26 cellular contexts compared by ENCODE assay signal in the genomic region with DNA sequence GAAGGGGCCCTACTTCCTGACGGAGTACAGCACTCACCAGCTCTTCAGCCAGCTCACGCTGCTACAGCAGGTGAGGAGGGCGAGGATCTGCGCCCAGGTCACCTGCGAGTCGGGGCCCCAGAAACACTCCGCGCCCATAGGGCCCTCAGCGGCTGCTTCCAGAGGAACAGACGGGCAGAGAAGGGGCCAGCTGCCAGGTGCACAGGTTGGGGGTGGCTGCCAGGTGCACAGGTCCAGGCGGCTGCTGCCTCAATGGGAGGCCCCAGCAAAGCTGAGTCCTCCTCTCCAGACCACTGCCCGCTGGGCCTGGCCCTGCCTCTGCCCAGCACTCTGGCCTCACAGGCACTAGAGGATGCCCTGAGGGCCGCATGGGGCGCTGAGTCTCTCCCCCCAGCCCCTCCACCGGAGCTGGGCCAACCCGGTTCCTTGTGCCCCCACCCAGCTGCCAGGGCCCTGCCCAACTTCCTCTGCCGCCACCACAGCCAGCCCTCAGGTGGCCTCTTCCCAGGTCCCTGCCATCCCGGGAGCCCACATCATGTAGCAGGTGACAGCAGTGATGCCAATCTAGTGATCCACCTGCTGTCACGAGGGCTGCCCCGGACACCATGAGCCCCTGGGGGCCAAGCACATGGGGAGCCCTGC. TPM values are rescaled to one million over a fixed set of nuclear protein-coding genes. Genes with fewer than 3 reads are reported as not detected.
"Had no signal": no experiment of that assay in that cellular context is flagged by ENCODE, and none has a peak within 500 bp of the region (broad histone marks: within the 10 kb centered on the region; RNA-seq: fewer than 3 reads in every experiment).

No MANE protein-coding gene starts in this region.

- ATAC-seq: activated CD4-positive, CD25-positive, alpha-beta regulatory T cell treated with anti-CD3 and anti-CD28 coated beads, Interleukin-2, amount 50 U/mL, for 24 hours; activated CD8-positive, alpha-beta T cell treated with anti-CD3 and anti-CD28 coated beads for 36 hours; Panc1 had no signal

- H3K27ac ChIP-seq: breast epithelium, RWPE1 had no signal

- H3K4me3 ChIP-seq: breast epithelium, MG63 had no signal

- DNase-seq: activated CD4-positive, alpha-beta T cell treated with anti-CD3 and anti-CD28 coated beads for 4 hours; activated CD8-positive, alpha-beta memory T cell treated with anti-CD3 and anti-CD28 coated beads, Interleukin-2, amount 50 U/mL, for 4 hours; activated CD8-positive, alpha-beta T cell treated with anti-CD3 and anti-CD28 coated beads for 36 hours; activated naive CD4-positive, alpha-beta T cell treated with anti-CD3 and anti-CD28 coated beads, Interleukin-2, amount 50 U/mL, for 16 hours; activated naive CD8-positive, alpha-beta T cell treated with anti-CD3 and anti-CD28 coated beads, Interleukin-2, amount 10 ng/mL, durations not matched to agents 7 days and 5 days; activated T-cell treated with anti-CD3 and anti-CD28 coated beads, Interleukin-2, amount 50 U/mL, for 1 hour; aorta; central memory CD4-positive, alpha-beta T cell; MG63; MV-4-11; NCI-H1092 treated with DMSO at 0.1 percent for 48 hours; NCI-H146; NCI-H187 treated with DMSO at 0.1 percent for 48 hours; NCI-H2081 treated with DMSO at 0.1 percent for 48 hours; NCI-H226; NCI-H526; NCI-H82; NK-92 treated with Interleukin-12 subunit alpha and Interleukin-12 subunit beta, amount 100 ng/mL, for 24 hours; OCI-M1; SHP77 treated with DMSO at 0.1 percent for 48 hours had no signal

- H3K4me1 ChIP-seq: breast epithelium had no signal

- H3K27me3 ChIP-seq: MG63 had no signal

- H3K36me3 ChIP-seq: breast epithelium, MG63 had no signal

- H3K9me3 ChIP-seq: MG63 had no signal

RNA-seq across cellular contexts. Expression of a gene that starts 17.0 kb away (rescaled TPM):
- total RNA-seq: activated CD8-positive, alpha-beta T cell treated with anti-CD3 and anti-CD28 coated beads for 36 hours; activated naive CD8-positive, alpha-beta T cell treated with anti-CD3 and anti-CD28 coated beads, Interleukin-2, amount 10 ng/mL, durations not matched to agents 7 days and 5 days; aorta; breast epithelium; NCI-H460; SK-MEL-5 had no signal
- polyA plus RNA-seq: aorta had no signal

RNA-seq across cellular contexts. Expression of a gene that starts 24.7 kb away (rescaled TPM):
- total RNA-seq: NCI-H460, SK-MEL-5 had no signal

RNA-seq across cellular contexts. Expression of a gene that starts 53.0 kb away (rescaled TPM):
- total RNA-seq: activated CD8-positive, alpha-beta T cell treated with anti-CD3 and anti-CD28 coated beads for 36 hours had no signal
